1 cellular context compared by ENCODE assay signal in genomic region chr18:32422978-32423740, GRCh38.
TF ChIP-seq lines count a peak whose summit lies in the region.

No MANE protein-coding gene starts in this region.

TF ChIP-seq in IMR-90, 13 proteins besides CTCF, POLR2A, EP300 and RAD21:
- TF ChIP-seq MAZ (IDR thresholded peaks at IDR 0.05; ENCODE audit: borderline replicate concordance, low read depth, low read length): no peak
- peak; percentile 53 for TF ChIP-seq CEBPB (IDR thresholded peaks at IDR 0.05; ENCODE audit: low read depth, low read length)
- TF ChIP-seq, protein P1, sequence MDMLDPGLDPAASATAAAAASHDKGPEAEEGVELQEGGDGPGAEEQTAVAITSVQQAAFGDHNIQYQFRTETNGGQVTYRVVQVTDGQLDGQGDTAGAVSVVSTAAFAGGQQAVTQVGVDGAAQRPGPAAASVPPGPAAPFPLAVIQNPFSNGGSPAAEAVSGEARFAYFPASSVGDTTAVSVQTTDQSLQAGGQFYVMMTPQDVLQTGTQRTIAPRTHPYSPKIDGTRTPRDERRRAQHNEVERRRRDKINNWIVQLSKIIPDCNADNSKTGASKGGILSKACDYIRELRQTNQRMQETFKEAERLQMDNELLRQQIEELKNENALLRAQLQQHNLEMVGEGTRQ (IDR thresholded peaks at IDR 0.05; ENCODE audit: low read depth, low read length): no peak
